Comparison of ENCODE assay signal across 18 cellular contexts in genomic region chr5:10303201-10303600, GRCh38. TPM values are rescaled to one million over a fixed set of nuclear protein-coding genes. Genes with fewer than 3 reads are reported as not detected.
DNase-seq lines count a peak whose midpoint lies in the region; ATAC-seq and TF ChIP-seq lines count a peak whose summit lies in the region.
"Had no signal": no experiment of that assay in that cellular context is flagged by ENCODE, and none has a peak within 500 bp of the region (broad histone marks: within the 10 kb centered on the region; RNA-seq: fewer than 3 reads in every experiment).

No MANE protein-coding gene starts in this region.

- POLR2A ChIA-PET in activated CD8-positive, alpha-beta T cell treated with anti-CD3 and anti-CD28 coated beads, Interleukin-2, amount 10 ng/mL, durations not matched to agents 7 days and 5 days (lab: Charles Lee): no interaction called here

- H3K4me3 ChIP-seq in heart right ventricle (no peak overlapping the region), right atrium auricular region (no peak overlapping the region), transverse colon (no peak overlapping the region)
- H3K4me3 ChIP-seq: GM12878 had no signal

- no peak for TF ChIP-seq EP300 in transverse colon (IDR thresholded peaks at IDR 0.05; ENCODE audit: low read depth)

- H3K4me1 Mint-ChIP-seq in nephron: peaks cover 32% of the 10 kb centered on the region
- H3K4me1 Mint-ChIP-seq in activated T-cell treated with anti-CD3 and anti-CD28 coated beads, Interleukin-2, amount 50 U/mL, for 4 hours (ENCODE audit: low read depth): peaks cover 4% of the 10 kb centered on the region
- H3K4me1 Mint-ChIP-seq in activated CD8-positive, alpha-beta T cell treated with anti-CD3 and anti-CD28 coated beads, Interleukin-2, amount 10 ng/mL, durations not matched to agents 7 days and 5 days (ENCODE audit: low read depth): peaks cover 5% of the 10 kb centered on the region

- peak overlapping the region in 2 of 3 experiments; percentile 6 to 35 for H3K27ac Mint-ChIP-seq in nephron
- H3K27ac Mint-ChIP-seq in activated CD8-positive, alpha-beta T cell treated with anti-CD3 and anti-CD28 coated beads, Interleukin-2, amount 10 ng/mL, durations not matched to agents 7 days and 5 days: no peak overlapping the region
- H3K27ac Mint-ChIP-seq: CD14-positive monocyte, H9, IgD-negative memory B cell had no signal

- intact Hi-C loops in heart right ventricle (cut with DNase I): loop anchor here in 1 of 10 donors (2.0 kb wide), 1 partner anchor 30 kb away; no protein-coding TSS in a partner anchor
- intact Hi-C loops in left cardiac atrium (cut with DNase I): no loop called here
- intact Hi-C loops in transverse colon (cut with DNase I; ENCODE audit: low total_unique reads): no loop called here

- H3K27ac ChIP-seq in heart right ventricle (peak overlapping the region in 9 of 10 donors; percentile 26 to 83 (median 56)), right atrium auricular region (peak overlapping the region; percentile 60 to 81), transverse colon (peak overlapping the region; percentile 81 to 89 (median 86))

- peaks cover 28% of the 10 kb centered on the region for H3K36me3 Mint-ChIP-seq in nephron (ENCODE audit: low read depth)
- no peaks in the 10 kb centered on the region for H3K36me3 Mint-ChIP-seq in activated T-cell treated with anti-CD3 and anti-CD28 coated beads, Interleukin-2, amount 50 U/mL, for 4 hours (ENCODE audit: insufficient read depth)
- H3K36me3 Mint-ChIP-seq in activated CD8-positive, alpha-beta T cell treated with anti-CD3 and anti-CD28 coated beads, Interleukin-2, amount 10 ng/mL, durations not matched to agents 7 days and 5 days (ENCODE audit: low read depth): no peaks in the 10 kb centered on the region

- peaks cover 0 to 58% (median 18%) of the 10 kb centered on the region in 9 donors for H3K4me1 ChIP-seq in heart right ventricle
- peaks cover 0 to 19% of the 10 kb centered on the region in 2 donors for H3K4me1 ChIP-seq in right atrium auricular region
- peaks cover 8 to 60% (median 46%) of the 10 kb centered on the region in 4 donors for H3K4me1 ChIP-seq in transverse colon

- no peak for TF ChIP-seq POLR2A in transverse colon (IDR thresholded peaks at IDR 0.05)

- no peaks in the 10 kb centered on the region for H3K27me3 Mint-ChIP-seq in nephron (ENCODE audit: low read depth)
- H3K27me3 Mint-ChIP-seq in activated T-cell treated with anti-CD3 and anti-CD28 coated beads, Interleukin-2, amount 50 U/mL, for 4 hours (ENCODE audit: low read depth): peaks cover 17% of the 10 kb centered on the region
- peaks cover 28% of the 10 kb centered on the region for H3K27me3 Mint-ChIP-seq in activated CD8-positive, alpha-beta T cell treated with anti-CD3 and anti-CD28 coated beads, Interleukin-2, amount 10 ng/mL, durations not matched to agents 7 days and 5 days (ENCODE audit: low read depth)

- ATAC-seq in heart right ventricle: no peak
- ATAC-seq in left cardiac atrium: no peak
- ATAC-seq in activated T-cell treated with anti-CD3 and anti-CD28 coated beads, Interleukin-2, amount 50 U/mL, for 4 hours: no peak
- ATAC-seq in HG03196 (IDR thresholded peaks at IDR 0.05; ENCODE audit: unreplicated experiment): no peak
- ATAC-seq in activated CD8-positive, alpha-beta T cell treated with anti-CD3 and anti-CD28 coated beads, Interleukin-2, amount 10 ng/mL, durations not matched to agents 7 days and 5 days: no peak
- ATAC-seq: PC-3 had no signal

- H3K4me3 Mint-ChIP-seq in nephron: no peak overlapping the region
- no peak overlapping the region for H3K4me3 Mint-ChIP-seq in activated T-cell treated with anti-CD3 and anti-CD28 coated beads, Interleukin-2, amount 50 U/mL, for 4 hours
- H3K4me3 Mint-ChIP-seq in activated CD8-positive, alpha-beta T cell treated with anti-CD3 and anti-CD28 coated beads, Interleukin-2, amount 10 ng/mL, durations not matched to agents 7 days and 5 days: no peak overlapping the region
- H3K4me3 Mint-ChIP-seq: CD14-positive monocyte, H9, IgD-negative memory B cell had no signal

- TF ChIP-seq CTCF in heart right ventricle (IDR thresholded peaks at IDR 0.05) (no peak), right atrium auricular region (IDR thresholded peaks at IDR 0.05) (no peak), nephron (IDR thresholded peaks at IDR 0.05; ENCODE audit: unreplicated experiment in 3 of 3) (no peak), transverse colon (IDR thresholded peaks at IDR 0.05) (no peak)

- peaks cover 0 to 6% (median 0%) of the 10 kb centered on the region in 11 donors for H3K9me3 ChIP-seq in heart right ventricle
- no peaks in the 10 kb centered on the region for H3K9me3 ChIP-seq in right atrium auricular region
- H3K9me3 ChIP-seq in transverse colon: no peaks in the 10 kb centered on the region

- H3K36me3 ChIP-seq in heart right ventricle (peaks cover 0 to 4% (median 0%) of the 10 kb centered on the region in 9 donors), right atrium auricular region (no peaks in the 10 kb centered on the region), transverse colon (no peaks in the 10 kb centered on the region)

- 68 to 71% methylated on average over 2 of the region's 2 CpGs for WGBS in heart right ventricle, 2 donors
- 56 to 73% methylated on average over 2 of the region's 2 CpGs for WGBS in transverse colon (ENCODE audit: low coverage in 1 of 2), 2 donors

- H3K27me3 ChIP-seq in heart right ventricle (peaks cover 0 to 10% (median 0%) of the 10 kb centered on the region in 7 donors), right atrium auricular region (no peaks in the 10 kb centered on the region), transverse colon (no peaks in the 10 kb centered on the region)

- H3K9me3 Mint-ChIP-seq in nephron: peaks cover 6% of the 10 kb centered on the region
- no peaks in the 10 kb centered on the region for H3K9me3 Mint-ChIP-seq in activated T-cell treated with anti-CD3 and anti-CD28 coated beads, Interleukin-2, amount 50 U/mL, for 4 hours
- H3K9me3 Mint-ChIP-seq in activated CD8-positive, alpha-beta T cell treated with anti-CD3 and anti-CD28 coated beads, Interleukin-2, amount 10 ng/mL, durations not matched to agents 7 days and 5 days (ENCODE audit: insufficient read depth): no peaks in the 10 kb centered on the region

- no peak for DNase-seq in heart right ventricle
- no peak for DNase-seq in left cardiac atrium
- DNase-seq in right atrium auricular region (ENCODE audit: low spot score): no peak
- DNase-seq in transverse colon: no peak
- no peak for DNase-seq in activated T-cell treated with anti-CD3 and anti-CD28 coated beads, Interleukin-2, amount 50 U/mL, for 4 hours
- no peak for DNase-seq in activated CD8-positive, alpha-beta T cell treated with anti-CD3 and anti-CD28 coated beads, Interleukin-2, amount 10 ng/mL, durations not matched to agents 7 days and 5 days
- DNase-seq: Caco-2, DMS79, H9, MV-4-11, NCI-H1436, NCI-H2081 treated with DMSO at 0.1 percent for 48 hours, PC-3 had no signal

- in situ Hi-C loops in transverse colon (cut with MboI; ENCODE audit: low pct_ligation_motif_present in 1 of 4, low pct_unique_long_range_greater_than_20kb in 1 of 4, low sequenced_read_pairs in 3 of 4): no loop called here

- CTCF ChIA-PET in activated CD8-positive, alpha-beta T cell treated with anti-CD3 and anti-CD28 coated beads, Interleukin-2, amount 10 ng/mL, durations not matched to agents 7 days and 5 days (lab: Charles Lee): interaction anchor here (1.0 to 1.1 kb wide), 2 partner anchors 19 to 26 kb away, joined by 3 to 4 read pairs; no protein-coding TSS in a partner anchor

RNA-seq across cellular contexts. Expression of gene CMBL, which starts 4.5 kb away (rescaled TPM):
- total RNA-seq in heart right ventricle: 10 to 100 TPM; 32.2 to 53.4 (median 45.3) TPM
- 10 to 100 TPM; 12.0 to 24.3 TPM for polyA plus RNA-seq in heart right ventricle
- 10 to 100 TPM; 23.9 to 39.5 TPM for total RNA-seq in left cardiac atrium
- 10 to 100 TPM in 1 of 2 donors, 1 to 10 TPM in 1; 5.9 to 20.7 TPM for total RNA-seq in right atrium auricular region
- total RNA-seq in transverse colon: 10 to 100 TPM; 36.6 to 87.6 (median 60.9) TPM
- under 1 TPM; 0.76 to 0.94 (median 0.90) TPM for total RNA-seq in activated T-cell treated with anti-CD3 and anti-CD28 coated beads, Interleukin-2, amount 50 U/mL, for 4 hours
- 1 to 10 TPM; 1.6 to 1.9 TPM for total RNA-seq in activated CD8-positive, alpha-beta T cell treated with anti-CD3 and anti-CD28 coated beads, Interleukin-2, amount 10 ng/mL, durations not matched to agents 7 days and 5 days
- polyA plus RNA-seq: IgD-negative memory B cell had no signal

RNA-seq across cellular contexts. Expression of gene MARCHF6, which starts 50.3 kb away (rescaled TPM):
- total RNA-seq in heart right ventricle (100 to 1,000 TPM; 169 to 210 (median 185) TPM), left cardiac atrium (100 to 1,000 TPM; 140 to 160 TPM), right atrium auricular region (100 to 1,000 TPM in 1 of 2 donors, 10 to 100 TPM in 1; 89.5 to 103 TPM), transverse colon (100 to 1,000 TPM in 3 of 4 donors, 10 to 100 TPM in 1; 93.5 to 177 (median 111) TPM)
- polyA plus RNA-seq in heart right ventricle: 100 to 1,000 TPM in 1 of 2 donors, 10 to 100 TPM in 1; 30.4 to 137 TPM
- total RNA-seq in activated T-cell treated with anti-CD3 and anti-CD28 coated beads, Interleukin-2, amount 50 U/mL, for 4 hours: 100 to 1,000 TPM in 1 of 3 donors, 10 to 100 TPM in 2; 94.5 to 110 (median 96.7) TPM
- 10 to 100 TPM; 72.2 to 80.5 TPM for total RNA-seq in activated CD8-positive, alpha-beta T cell treated with anti-CD3 and anti-CD28 coated beads, Interleukin-2, amount 10 ng/mL, durations not matched to agents 7 days and 5 days

RNA-seq across cellular contexts. Expression of gene CCT5, which starts 53.1 kb away (rescaled TPM):
- total RNA-seq in heart right ventricle (100 to 1,000 TPM in 4 of 10 donors, 10 to 100 TPM in 6; 83.6 to 118 (median 95.9) TPM), left cardiac atrium (100 to 1,000 TPM; 106 to 117 TPM), right atrium auricular region (100 to 1,000 TPM in 1 of 2 donors, 10 to 100 TPM in 1; 88.4 to 140 TPM), transverse colon (100 to 1,000 TPM in 2 of 4 donors, 10 to 100 TPM in 2; 29.1 to 129 (median 76.5) TPM)
- 100 to 1,000 TPM in 1 of 2 donors, 10 to 100 TPM in 1; 54.7 to 247 TPM for polyA plus RNA-seq in heart right ventricle
- 100 to 1,000 TPM; 597 to 728 (median 646) TPM for total RNA-seq in activated T-cell treated with anti-CD3 and anti-CD28 coated beads, Interleukin-2, amount 50 U/mL, for 4 hours
- total RNA-seq in activated CD8-positive, alpha-beta T cell treated with anti-CD3 and anti-CD28 coated beads, Interleukin-2, amount 10 ng/mL, durations not matched to agents 7 days and 5 days: 100 to 1,000 TPM; 319 to 322 TPM

RNA-seq across cellular contexts. Expression of gene ATPSCKMT, which starts 53.5 kb away (rescaled TPM):
- total RNA-seq in heart right ventricle: 10 to 100 TPM; 10.5 to 19.2 (median 14.7) TPM
- polyA plus RNA-seq in heart right ventricle: 10 to 100 TPM in 1 of 2 donors, 1 to 10 TPM in 1; 7.2 to 14.3 TPM
- total RNA-seq in left cardiac atrium: 10 to 100 TPM; 10.6 to 19.3 TPM
- total RNA-seq in right atrium auricular region: 10 to 100 TPM in 1 of 2 donors, 1 to 10 TPM in 1; 6.6 to 12.4 TPM
- 10 to 100 TPM in 3 of 4 donors, 1 to 10 TPM in 1; 1.1 to 29.9 (median 19.4) TPM for total RNA-seq in transverse colon
- 10 to 100 TPM; 25.3 to 32.5 (median 27.7) TPM for total RNA-seq in activated T-cell treated with anti-CD3 and anti-CD28 coated beads, Interleukin-2, amount 50 U/mL, for 4 hours
- 10 to 100 TPM; 18.1 to 21.1 TPM for total RNA-seq in activated CD8-positive, alpha-beta T cell treated with anti-CD3 and anti-CD28 coated beads, Interleukin-2, amount 10 ng/mL, durations not matched to agents 7 days and 5 days
